Comparison of ENCODE assay signal across 1 cellular context in genomic region chr1:152036316-152037216, GRCh38.
A peak's percentile ranks its signal among the peaks of the same experiment; 100 is the strongest.
TF ChIP-seq lines count a peak whose summit lies in the region.

Gene S100A11 (minus strand): TSS chr1:152037004. CDS start chr1:152036915, 89 bp downstream.

TF ChIP-seq in K562, 482 proteins besides CTCF, POLR2A, EP300 and RAD21 (continued from another document and continues in another):
- TF ChIP-seq ZBTB40 (IDR thresholded peaks at IDR 0.05) (0 out of 2 replicates have a peak, but pooled peaks have one; percentile 28), ZBTB40 (CRISPR knock-in tag; IDR thresholded peaks at IDR 0.05) (no peak), ZNF124 (CRISPR knock-in tag; IDR thresholded peaks at IDR 0.05) (no peak), GATAD2B (IDR thresholded peaks at IDR 0.05; ENCODE audit: borderline replicate concordance) (0 out of 2 replicates have a peak, but pooled peaks have one; percentile 34), HNRNPH1 (optimal IDR thresholded peaks at IDR 0.05; ENCODE audit: low read depth, low read length) (no peak), RERE (CRISPR knock-in tag; IDR thresholded peaks at IDR 0.05; ENCODE audit: borderline replicate concordance) (no peak), ZNF695 (CRISPR knock-in tag; IDR thresholded peaks at IDR 0.05) (no peak), RBFOX2 (IDR thresholded peaks at IDR 0.05; ENCODE audit: low read depth, low read length) (peak; percentile 97), GATAD2A (IDR thresholded peaks at IDR 0.05) (0 out of 2 replicates have a peak, but pooled peaks have one; percentile 20), PTBP1 (IDR thresholded peaks at IDR 0.05; ENCODE audit: low read depth, low read length) (peak; percentile 7; the same call in 1 of the 2 replicates), PML (IDR thresholded peaks at IDR 0.05; ENCODE audit: low read length) (peak; percentile 55; the same call in 1 of the 2 replicates), ZBTB11 (CRISPR knock-in tag; IDR thresholded peaks at IDR 0.05) (peak in 1 of 3 experiments; percentile 51; a peak in 3 of 6 replicates), POLR2G (IDR thresholded peaks at IDR 0.05; ENCODE audit: low read depth, low read length) (peak; percentile 95), REST (CRISPR knock-in tag; IDR thresholded peaks at IDR 0.05; ENCODE audit: low read depth) (0 out of 2 replicates have a peak, but pooled peaks have one; percentile 31), CXXC5 (CRISPR knock-in tag; IDR thresholded peaks at IDR 0.05) (peak; percentile 71), NBN (IDR thresholded peaks at IDR 0.05; ENCODE audit: low read depth) (0 out of 2 replicates have a peak, but pooled peaks have one; percentile 44), ATF1 (CRISPR knock-in tag; IDR thresholded peaks at IDR 0.05) (no peak), ATF1 (tag; IDR thresholded peaks at IDR 0.05) (no peak), ZNF134 (CRISPR knock-in tag; conservative IDR thresholded peaks at IDR 0.05) (no peak), CREB3L1 (IDR thresholded peaks at IDR 0.05; ENCODE audit: borderline replicate concordance, low read depth) (peak; percentile 81), SRSF3 (IDR thresholded peaks at IDR 0.05; ENCODE audit: insufficient read depth, low read length) (no peak)
